20 cellular contexts compared by ENCODE assay signal in genomic region chr3:188567478-188568195, GRCh38.
A peak's percentile ranks its signal among the peaks of the same experiment; 100 is the strongest.
DNase-seq lines count a peak whose midpoint lies in the region; TF ChIP-seq lines count a peak whose summit lies in the region.
"Had no signal": no experiment of that assay in that cellular context is flagged by ENCODE, and none has a peak within 500 bp of the region (broad histone marks: within the 10 kb centered on the region; RNA-seq: fewer than 3 reads in every experiment).

No MANE protein-coding gene starts in this region.

- H3K4me1 ChIP-seq in adipocyte (ENCODE audit: control insufficient read depth, insufficient read depth, low read length) (peaks cover 6% of the 10 kb centered on the region), mesendoderm (ENCODE audit: control insufficient read depth, low read depth, low read length) (no peaks in the 10 kb centered on the region)

- DNase-seq in NCI-H2107 treated with DMSO at 0.1 percent for 48 hours (lab: John Stamatoyannopoulos, UW; ENCODE audit: unreplicated experiment) (peak; percentile 74), NCI-H2107 (lab: John Stamatoyannopoulos, UW) (no peak), adipocyte (ENCODE audit: low read depth) (peak; percentile 35), fibroblast of the aortic adventitia (ENCODE audit: low read depth) (peak; percentile 34), retinal pigment epithelial cell (ENCODE audit: low read depth) (peak; percentile 26), GOT3 (lab: John Stamatoyannopoulos, UW) (no peak), mesendoderm (no peak), SKM-1 (lab: John Stamatoyannopoulos, UW; ENCODE audit: unreplicated experiment) (no peak)
- DNase-seq: DND-41; GDM1; HFFc6; Karpas-422; NCI-H1436; NCI-H2029; NCI-H446; NCI-H526 treated with DMSO at 0.1 percent for 48 hours; NK-92 treated with Interleukin-12 subunit alpha and Interleukin-12 subunit beta, amount 100 ng/mL, for 24 hours; Right ventricle myocardium superior had no signal

- H3K79me1 ChIP-seq in mesendoderm (ENCODE audit: low read length) = no peaks in the 10 kb centered on the region

- H3K9me3 ChIP-seq in adipocyte (ENCODE audit: control insufficient read depth, low read length) = no peaks in the 10 kb centered on the region

- no peak overlapping the region for H3K4me2 ChIP-seq in mesendoderm (ENCODE audit: low read length)

- H3K9ac ChIP-seq in adipocyte (ENCODE audit: low read length) = no peak overlapping the region
- no peak overlapping the region for H3K9ac ChIP-seq in mesendoderm (ENCODE audit: low read length)

- H3K27me3 ChIP-seq in adipocyte (replicated peaks; ENCODE audit: control insufficient read depth, insufficient read depth, low read length) (no peaks in the 10 kb centered on the region), mesendoderm (ENCODE audit: insufficient read depth, low read length, poor library complexity) (no peaks in the 10 kb centered on the region)

- H4K5ac ChIP-seq in mesendoderm (ENCODE audit: low read length) = no peak overlapping the region

- H3K4ac ChIP-seq in mesendoderm (ENCODE audit: low read depth, low read length) = no peak overlapping the region

- no peak overlapping the region for H2BK120ac ChIP-seq in mesendoderm (ENCODE audit: low read depth, low read length)

- TF ChIP-seq CTCF in fibroblast of the aortic adventitia (IDR thresholded peaks at IDR 0.05; ENCODE audit: insufficient read depth, low read length) (no peak), retinal pigment epithelial cell (conservative IDR thresholded peaks at IDR 0.05; ENCODE audit: low read depth, low read length) (no peak)

- H3K4me3 ChIP-seq in adipocyte (ENCODE audit: low read length) (no peak overlapping the region), fibroblast of the aortic adventitia (ENCODE audit: low read depth, low read length) (no peak overlapping the region), retinal pigment epithelial cell (ENCODE audit: low read length) (no peak overlapping the region), mesendoderm (ENCODE audit: low read length) (no peak overlapping the region)
- H3K4me3 ChIP-seq: SK-N-MC had no signal

- no peak overlapping the region for H2BK5ac ChIP-seq in mesendoderm (ENCODE audit: low read length)

- no peak overlapping the region for H2BK15ac ChIP-seq in mesendoderm (replicated peaks; ENCODE audit: low read depth)

- H4K8ac ChIP-seq in mesendoderm (ENCODE audit: low read depth, low read length) = no peak overlapping the region

- no CpG with 5 or more reads among the region's 3 CpGs for WGBS in mesendoderm (ENCODE audit: extremely low coverage, insufficient coverage, low lambda C conversion rate)

- no peak overlapping the region for H3K27ac ChIP-seq in mesendoderm (ENCODE audit: low read depth, low read length)
- H3K27ac ChIP-seq: 22Rv1, SK-N-MC had no signal

- H3K36me3 ChIP-seq in adipocyte (ENCODE audit: control insufficient read depth, insufficient read depth, low read length, severe bottlenecking) = no peaks in the 10 kb centered on the region
- no peaks in the 10 kb centered on the region for H3K36me3 ChIP-seq in mesendoderm (ENCODE audit: control insufficient read depth, insufficient read depth, low read length)

- no peak overlapping the region for H3K56ac ChIP-seq in mesendoderm (ENCODE audit: low read length)

- no peak overlapping the region for H3K18ac ChIP-seq in mesendoderm (ENCODE audit: low read length)

- H3K23ac ChIP-seq in mesendoderm (ENCODE audit: low read length) = no peak overlapping the region

- H2AK5ac ChIP-seq in mesendoderm (ENCODE audit: low read length) = no peak overlapping the region

- no peaks in the 10 kb centered on the region for H3K79me2 ChIP-seq in mesendoderm (ENCODE audit: control insufficient read depth, insufficient read depth, low read length)

Comparison
In these comparisons a context has a peak if more than half of its experiments do, and no peak if none do; other contexts are left out.
1. DNase-seq: peak in NCI-H2107 treated with DMSO at 0.1 percent for 48 hours (single experiment), adipocyte (single experiment), fibroblast of the aortic adventitia (single experiment) and retinal pigment epithelial cell (single experiment); none in NCI-H2107 (single experiment), GOT3 (single experiment), mesendoderm (single experiment) and SKM-1 (single experiment).